18 cellular contexts compared by ENCODE assay signal in genomic region chr10:9228770-9229169, GRCh38.
DNase-seq lines count a peak whose midpoint lies in the region; ATAC-seq, FAIRE-seq and TF ChIP-seq lines count a peak whose summit lies in the region.
"Had no signal": no experiment of that assay in that cellular context is flagged by ENCODE, and none has a peak within 500 bp of the region (broad histone marks: within the 10 kb centered on the region; RNA-seq: fewer than 3 reads in every experiment).

No MANE protein-coding gene starts in this region.

- H3K27ac Mint-ChIP-seq in chondrocyte (ENCODE audit: unreplicated experiment), result no peak overlapping the region

- TF ChIP-seq CTCF in bronchial epithelial cell (IDR thresholded peaks at IDR 0.05; ENCODE audit: insufficient read depth, low read length, severe bottlenecking) (no peak), parathyroid adenoma (IDR thresholded peaks at IDR 0.05) (no peak), chondrocyte (IDR thresholded peaks at IDR 0.05) (no peak)

- DNase-seq in EH (ENCODE audit: low read depth) (peak; percentile 72), M059J (ENCODE audit: low read depth) (peak; percentile 74), bronchial epithelial cell (ENCODE audit: low read depth) (peak; percentile 27), chondrocyte (ENCODE audit: low spot score) (no peak), HTR-8/SVneo (ENCODE audit: insufficient read length, low spot score) (no peak)
- DNase-seq: activated CD4-positive, alpha-beta T cell treated with anti-CD3 and anti-CD28 coated beads, Interleukin-2, amount 50 U/mL, for 1 hour; activated gamma-delta T cell treated with Interleukin-2 at 50 U/mL for 16 hours; COR-L47; DND-41; NCI-H524 treated with DMSO at 0.1 percent for 48 hours; T-helper 1 cell; upper lobe of left lung had no signal

- H3K4me3 ChIP-seq in bronchial epithelial cell (ENCODE audit: low read depth, low read length) (no peak overlapping the region), parathyroid adenoma (ENCODE audit: low read depth, low read length) (no peak overlapping the region)
- H3K4me3 ChIP-seq: ascending aorta, hepatocyte, upper lobe of left lung had no signal

- ATAC-seq in GM18520 (IDR thresholded peaks at IDR 0.05; ENCODE audit: unreplicated experiment) (no peak), GM21737 (IDR thresholded peaks at IDR 0.05; ENCODE audit: unreplicated experiment) (no peak)
- ATAC-seq: Right ventricle myocardium inferior had no signal

- H3K79me2 ChIP-seq in parathyroid adenoma, result peaks cover 12% of the 10 kb centered on the region
- H3K79me2 ChIP-seq: hepatocyte had no signal

- FAIRE-seq in bronchial epithelial cell (lab: Jason Lieb, UNC), result no peak
- FAIRE-seq in HTR-8/SVneo (lab: Jason Lieb, UNC), result no peak

- H3K27ac ChIP-seq in parathyroid adenoma, result peak overlapping the region; percentile 95
- H3K27ac ChIP-seq: ascending aorta, hepatocyte, upper lobe of left lung had no signal

- H3K27me3 ChIP-seq in bronchial epithelial cell (ENCODE audit: control insufficient read depth, insufficient read depth, low read length) (no peaks in the 10 kb centered on the region), parathyroid adenoma (ENCODE audit: control insufficient read depth, insufficient read depth, low read length) (no peaks in the 10 kb centered on the region)
- H3K27me3 ChIP-seq: ascending aorta, hepatocyte, upper lobe of left lung had no signal

- peaks cover 16% of the 10 kb centered on the region for H3K27me3 Mint-ChIP-seq in chondrocyte (ENCODE audit: low read depth)

- no peaks in the 10 kb centered on the region for H3K36me3 Mint-ChIP-seq in chondrocyte (ENCODE audit: low read depth)

- H3K9ac ChIP-seq in parathyroid adenoma, result no peak overlapping the region

- H3K36me3 ChIP-seq in bronchial epithelial cell (ENCODE audit: control insufficient read depth, insufficient read depth, low read length) (no peaks in the 10 kb centered on the region), parathyroid adenoma (ENCODE audit: control insufficient read depth, insufficient read depth, low read length) (no peaks in the 10 kb centered on the region)
- H3K36me3 ChIP-seq: ascending aorta, upper lobe of left lung had no signal

- no peak overlapping the region for H3K4me2 ChIP-seq in parathyroid adenoma (ENCODE audit: low read length)
- H3K4me2 ChIP-seq: hepatocyte had no signal

- no peaks in the 10 kb centered on the region for H3K9me3 Mint-ChIP-seq in chondrocyte (ENCODE audit: low read depth)

- H3K9me3 ChIP-seq in parathyroid adenoma (ENCODE audit: control insufficient read depth, low read length), result no peaks in the 10 kb centered on the region
- H3K9me3 ChIP-seq: ascending aorta, upper lobe of left lung had no signal

- no peak overlapping the region for H2AFZ ChIP-seq in parathyroid adenoma
- H2AFZ ChIP-seq: hepatocyte had no signal

- H3K4me1 Mint-ChIP-seq in chondrocyte (ENCODE audit: low read depth), result no peaks in the 10 kb centered on the region

- peaks cover 73% of the 10 kb centered on the region for H3K4me1 ChIP-seq in parathyroid adenoma
- H3K4me1 ChIP-seq: ascending aorta, upper lobe of left lung had no signal

- no peak overlapping the region for H3K4me3 Mint-ChIP-seq in chondrocyte (ENCODE audit: unreplicated experiment)

Comparison
In these comparisons a context has a peak if more than half of its experiments do, and no peak if none do; other contexts are left out.
1. DNase-seq: peak in EH (single experiment), M059J (single experiment) and bronchial epithelial cell (single experiment); none in chondrocyte (single experiment) and HTR-8/SVneo (single experiment).